16 cellular contexts compared by ENCODE assay signal in genomic region chr14:96086574-96087077, GRCh38. TPM values are rescaled to one million over a fixed set of nuclear protein-coding genes. Genes with fewer than 3 reads are reported as not detected.
DNase-seq lines count a peak whose midpoint lies in the region; ATAC-seq and TF ChIP-seq lines count a peak whose summit lies in the region.
"Had no signal": no experiment of that assay in that cellular context is flagged by ENCODE, and none has a peak within 500 bp of the region (broad histone marks: within the 10 kb centered on the region; RNA-seq: fewer than 3 reads in every experiment).

No MANE protein-coding gene starts in this region.

- H3K27ac ChIP-seq in SK-N-SH (ENCODE audit: low read depth in 2 of 2, low read length in 1 of 2), result peak overlapping the region in 1 of 2 experiments; percentile 60; a peak in 2 of 4 replicates
- no peak overlapping the region for H3K27ac ChIP-seq in thyroid gland
- H3K27ac ChIP-seq: 22Rv1, epithelial cell of prostate, hepatocyte had no signal

- H3K9me2 ChIP-seq in SK-N-SH, result no peaks in the 10 kb centered on the region

- TF ChIP-seq RAD21 in SK-N-SH (IDR thresholded peaks at IDR 0.05; ENCODE audit: low read length), result no peak

- TF ChIP-seq CTCF in SK-N-SH (IDR thresholded peaks at IDR 0.05) (no peak), foreskin fibroblast (IDR thresholded peaks at IDR 0.05; ENCODE audit: low read depth, low read length) (peak; percentile 2), thyroid gland (IDR thresholded peaks at IDR 0.05) (no peak)

- H3K4me3 ChIP-seq in SK-N-SH (ENCODE audit: low read depth in 2 of 2, low read length in 1 of 2), result no peak overlapping the region; a peak in 1 of 4 replicates
- no peak overlapping the region for H3K4me3 ChIP-seq in foreskin fibroblast (ENCODE audit: low read depth in 1 of 2, low read length in 2 of 2)
- no peak overlapping the region for H3K4me3 ChIP-seq in thyroid gland (replicated peaks in 1 of 3)
- H3K4me3 ChIP-seq: hepatocyte had no signal

- POLR2A ChIA-PET in SK-N-SH (lab: Yijun Ruan, JAX), result no interaction called here

- H3K4me1 ChIP-seq in SK-N-SH (ENCODE audit: control insufficient read depth in 1 of 2, insufficient read depth in 2 of 2, low read depth in 1 of 2, low read length in 1 of 2), result peaks cover 17 to 67% of the 10 kb centered on the region in 2 experiments
- peaks cover 16 to 17% of the 10 kb centered on the region in 2 donors for H3K4me1 ChIP-seq in thyroid gland

- H3K9me3 ChIP-seq in SK-N-SH, result no peaks in the 10 kb centered on the region
- H3K9me3 ChIP-seq in thyroid gland, result no peaks in the 10 kb centered on the region

- no peaks in the 10 kb centered on the region for H3K27me3 ChIP-seq in SK-N-SH (ENCODE audit: insufficient read depth)
- H3K27me3 ChIP-seq in thyroid gland, result no peaks in the 10 kb centered on the region
- H3K27me3 ChIP-seq: hepatocyte had no signal

- 0 out of 2 replicates have a peak, but pooled peaks cover 2% of the 10 kb centered on the region for H4K20me1 ChIP-seq in SK-N-SH (ENCODE audit: insufficient read depth)

- CTCF ChIA-PET in SK-N-SH (lab: Yijun Ruan, JAX), result interaction anchor here (1.0 to 37.1 kb wide), 4 partner anchors 12 to 193 kb away, joined by 3 to 920 read pairs (median 6); partner anchors contain the start of gene C14orf132

- H3K9ac ChIP-seq in SK-N-SH, result no peak overlapping the region

- H3F3A ChIP-seq in SK-N-SH (replicated peaks; ENCODE audit: insufficient read depth), result no peaks in the 10 kb centered on the region

- ATAC-seq in SK-N-SH treated with all-trans-retinoic acid at 6 μM for 48 hours (no peak), HG03469 (IDR thresholded peaks at IDR 0.05; ENCODE audit: unreplicated experiment) (no peak)
- ATAC-seq: left colon had no signal

- intact Hi-C loops in cardiac septum (cut with DNase I) (loop anchor here (5.0 kb wide), 1 partner anchor 64 kb away; no protein-coding TSS in a partner anchor), thyroid gland (cut with DNase I) (no loop called here)

- DNase-seq in SK-N-SH (no peak), SW480 (ENCODE audit: low spot score) (peak; percentile 25), foreskin fibroblast (peak in 1 of 2 donors; percentile 64), stromal cell of bone marrow (ENCODE audit: low read depth) (peak; percentile 22), cardiac septum (ENCODE audit: low spot score) (no peak), thyroid gland (no peak)
- DNase-seq: activated CD4-positive, alpha-beta T cell treated with anti-CD3 and anti-CD28 coated beads for 4 hours; NCI-H1092; SIG-M5; T-helper 9 cell had no signal

- 100% methylated on average over 6 of the region's 18 CpGs for WGBS in SK-N-SH (ENCODE audit: low lambda C conversion rate)
- WGBS in thyroid gland, 2 donors, result 95 to 97% methylated on average over 9 to 17 of the region's 18 CpGs

- H3K36me3 ChIP-seq in SK-N-SH (replicated peaks in 1 of 2; ENCODE audit: control insufficient read depth in 1 of 2, insufficient read depth in 2 of 2, low read length in 1 of 2), result peaks cover 0 to 7% of the 10 kb centered on the region in 2 experiments
- no peaks in the 10 kb centered on the region for H3K36me3 ChIP-seq in thyroid gland

- no peak for TF ChIP-seq EP300 in SK-N-SH (IDR thresholded peaks at IDR 0.05; ENCODE audit: borderline replicate concordance in 1 of 2, low read depth in 1 of 2, low read length in 1 of 2)

- 0 out of 2 replicates have a peak overlapping the region, but pooled peaks have one; percentile 75 for H2AFZ ChIP-seq in SK-N-SH (ENCODE audit: low read depth)
- H2AFZ ChIP-seq: hepatocyte had no signal

- no peaks in the 10 kb centered on the region; the same call in 1 of the 2 replicates for H3K79me2 ChIP-seq in SK-N-SH (ENCODE audit: insufficient read depth)

- H3K4me2 ChIP-seq in SK-N-SH, result peak overlapping the region; percentile 58
- H3K4me2 ChIP-seq: hepatocyte had no signal

- no peak for TF ChIP-seq POLR2A in thyroid gland (IDR thresholded peaks at IDR 0.05)

TF ChIP-seq in SK-N-SH, 30 proteins besides CTCF, POLR2A, EP300 and RAD21 (continues in another document):
- TF ChIP-seq GATA2 (CRISPR knock-in tag; IDR thresholded peaks at IDR 0.05) (no peak), NRF1 (IDR thresholded peaks at IDR 0.05; ENCODE audit: low read depth, low read length) (no peak), ELF1 (IDR thresholded peaks at IDR 0.05) (no peak), TCF12 (IDR thresholded peaks at IDR 0.05) (no peak), FOXJ3 (CRISPR knock-in tag; IDR thresholded peaks at IDR 0.05) (no peak), TAF1 (IDR thresholded peaks at IDR 0.05; ENCODE audit: borderline replicate concordance, low read depth, low read length) (no peak), MXI1 (IDR thresholded peaks at IDR 0.05; ENCODE audit: low read depth, low read length) (no peak), IRF3 (IDR thresholded peaks at IDR 0.05; ENCODE audit: low read depth, low read length) (no peak), NFIC (IDR thresholded peaks at IDR 0.05; ENCODE audit: borderline replicate concordance) (no peak), SIN3A (IDR thresholded peaks at IDR 0.05; ENCODE audit: borderline replicate concordance, low read depth, low read length) (no peak), YY1 (IDR thresholded peaks at IDR 0.05; ENCODE audit: low read depth) (no peak), PBX3 (IDR thresholded peaks at IDR 0.05) (no peak), CHD2 (IDR thresholded peaks at IDR 0.05; ENCODE audit: low read length, partially characterized antibody) (no peak), MAX (IDR thresholded peaks at IDR 0.05; ENCODE audit: low read depth) (no peak)

TF ChIP-seq in SK-N-SH treated with all-trans-retinoic acid at 6 μM for 48 hours, 23 proteins besides CTCF, POLR2A, EP300 and RAD21:
- TF ChIP-seq SNAI2 (CRISPR knock-in tag; IDR thresholded peaks at IDR 0.05) (no peak), ESRRG (CRISPR knock-in tag; IDR thresholded peaks at IDR 0.05) (no peak), ZFP30 (CRISPR knock-in tag; IDR thresholded peaks at IDR 0.05) (no peak), ARNTL (CRISPR knock-in tag; IDR thresholded peaks at IDR 0.05; ENCODE audit: borderline replicate concordance, low read depth) (no peak), CSRNP3 (CRISPR knock-in tag; IDR thresholded peaks at IDR 0.05) (no peak), TSHZ2 (CRISPR knock-in tag; IDR thresholded peaks at IDR 0.05) (no peak), ZNF8 (CRISPR knock-in tag; IDR thresholded peaks at IDR 0.05) (no peak), ZFP3 (CRISPR knock-in tag; IDR thresholded peaks at IDR 0.05) (no peak), PPARA (CRISPR knock-in tag; IDR thresholded peaks at IDR 0.05; ENCODE audit: borderline replicate concordance) (no peak), CSDC2 (CRISPR knock-in tag; IDR thresholded peaks at IDR 0.05) (no peak), ZC3H10 (CRISPR knock-in tag; IDR thresholded peaks at IDR 0.05) (no peak)

RNA-seq across cellular contexts. Expression of gene C14orf132, which starts 47.5 kb away (rescaled TPM):
- polyA plus RNA-seq in SK-N-SH (2012; rRNA removed), result 5.5 and 7.1 TPM in 2 replicates
- 5.4 and 6.5 TPM in 2 replicates for polyA plus RNA-seq in SK-N-SH (2012; cell fraction: cytosol; rRNA removed)
- polyA plus RNA-seq in SK-N-SH (2012; cell fraction: nucleus; rRNA removed), result 7.6 and 8.7 TPM in 2 replicates
- 18.9 TPM for total RNA-seq in cardiac septum
- 1 to 10 TPM; 2.7 to 3.7 (median 3.0) TPM for total RNA-seq in thyroid gland

Comparison
In these comparisons a context has a peak if more than half of its experiments do, and no peak if none do; other contexts are left out.
1. DNase-seq: peak in SW480 (single experiment) and stromal cell of bone marrow (single experiment); none in SK-N-SH (single experiment), cardiac septum (single experiment) and thyroid gland (0 of 2).